Comparison of ENCODE assay signal across 23 cellular contexts in genomic region chr11:76916712-76917111, GRCh38.
"Had no signal": no experiment of that assay in that cellular context is flagged by ENCODE, and none has a peak within 500 bp of the region (broad histone marks: within the 10 kb centered on the region; RNA-seq: fewer than 3 reads in every experiment).

No MANE protein-coding gene starts in this region.

- H3K9me3 Mint-ChIP-seq: effector memory CD8-positive, alpha-beta T cell; naive thymus-derived CD8-positive, alpha-beta T cell; neural crest cell; stimulated activated effector memory CD8-positive, alpha-beta T cell treated with anti-CD3 and anti-CD28 coated beads, Interleukin-12 subunit alpha, Interleukin-12 subunit beta, amount 100 ng/mL, for 72 hours; type B pancreatic cell had no signal

- ATAC-seq: effector memory CD8-positive, alpha-beta T cell; gastroesophageal sphincter; left cardiac atrium; left ventricle myocardium superior; mucosa of descending colon; naive thymus-derived CD8-positive, alpha-beta T cell; pancreas; right cardiac atrium; stimulated activated effector memory CD8-positive, alpha-beta T cell treated with anti-CD3 and anti-CD28 coated beads, Interleukin-12 subunit alpha, Interleukin-12 subunit beta, amount 100 ng/mL, for 72 hours; stimulated activated naive CD8-positive, alpha-beta T cell treated with anti-CD3 and anti-CD28 coated beads, Interleukin-15, Interleukin-2, amounts not matched to agents 100 U/mL and 50 U/mL, for 24 hours had no signal

- H3K27ac ChIP-seq: esophagus squamous epithelium, gastroesophageal sphincter, pancreas, suprapubic skin, thyroid gland had no signal

- H3K4me3 Mint-ChIP-seq: effector memory CD8-positive, alpha-beta T cell; naive thymus-derived CD8-positive, alpha-beta T cell; neural crest cell; stimulated activated effector memory CD8-positive, alpha-beta T cell treated with anti-CD3 and anti-CD28 coated beads, Interleukin-12 subunit alpha, Interleukin-12 subunit beta, amount 100 ng/mL, for 72 hours; type B pancreatic cell had no signal

- H3K27me3 Mint-ChIP-seq: effector memory CD8-positive, alpha-beta T cell; naive thymus-derived CD8-positive, alpha-beta T cell; progenitor cell of endocrine pancreas; type B pancreatic cell had no signal

- H3K36me3 ChIP-seq: esophagus squamous epithelium, gastroesophageal sphincter, pancreas, suprapubic skin, thyroid gland had no signal

- H3K9me3 ChIP-seq: esophagus squamous epithelium, gastroesophageal sphincter, mucosa of descending colon, pancreas, suprapubic skin, thyroid gland had no signal

- H3K27ac Mint-ChIP-seq: naive thymus-derived CD8-positive, alpha-beta T cell; progenitor cell of endocrine pancreas; stimulated activated effector memory CD8-positive, alpha-beta T cell treated with anti-CD3 and anti-CD28 coated beads, Interleukin-12 subunit alpha, Interleukin-12 subunit beta, amount 100 ng/mL, for 72 hours; type B pancreatic cell had no signal

- H3K4me3 ChIP-seq: esophagus squamous epithelium, gastroesophageal sphincter, mucosa of descending colon, pancreas, smooth muscle cell, suprapubic skin, thyroid gland had no signal

- DNase-seq: effector memory CD8-positive, alpha-beta T cell; esophagus squamous epithelium; foreskin fibroblast; glutamatergic neuron; kidney; left cardiac atrium; left ventricle myocardium superior; mucosa of descending colon; naive thymus-derived CD8-positive, alpha-beta T cell; pancreas; right cardiac atrium; stimulated activated CD4-positive, alpha-beta T cell treated with anti-CD3 and anti-CD28 coated beads, Interleukin-4, amount 100 ng/mL, for 1 hour; stimulated activated CD8-positive, alpha-beta memory T cell treated with anti-CD3 and anti-CD28 coated beads, Interleukin-4, amount 100 ng/mL, for 48 hours; stimulated activated naive CD8-positive, alpha-beta T cell treated with anti-CD3 and anti-CD28 coated beads, Interleukin-15, Interleukin-2, amounts not matched to agents 100 U/mL and 50 U/mL, for 24 hours; thyroid gland had no signal

- H3K27me3 ChIP-seq: esophagus squamous epithelium, gastroesophageal sphincter, pancreas, suprapubic skin, thyroid gland had no signal

- H3K4me1 Mint-ChIP-seq: stimulated activated effector memory CD8-positive, alpha-beta T cell treated with anti-CD3 and anti-CD28 coated beads, Interleukin-12 subunit alpha, Interleukin-12 subunit beta, amount 100 ng/mL, for 72 hours had no signal

- H3K4me2 ChIP-seq: smooth muscle cell had no signal

- H3K36me3 Mint-ChIP-seq: naive thymus-derived CD8-positive, alpha-beta T cell; stimulated activated effector memory CD8-positive, alpha-beta T cell treated with anti-CD3 and anti-CD28 coated beads, Interleukin-12 subunit alpha, Interleukin-12 subunit beta, amount 100 ng/mL, for 72 hours had no signal

- FAIRE-seq: kidney, pancreas, urothelium cell line had no signal
